ENCODE assay signal across 2 cellular contexts in the genomic region with DNA sequence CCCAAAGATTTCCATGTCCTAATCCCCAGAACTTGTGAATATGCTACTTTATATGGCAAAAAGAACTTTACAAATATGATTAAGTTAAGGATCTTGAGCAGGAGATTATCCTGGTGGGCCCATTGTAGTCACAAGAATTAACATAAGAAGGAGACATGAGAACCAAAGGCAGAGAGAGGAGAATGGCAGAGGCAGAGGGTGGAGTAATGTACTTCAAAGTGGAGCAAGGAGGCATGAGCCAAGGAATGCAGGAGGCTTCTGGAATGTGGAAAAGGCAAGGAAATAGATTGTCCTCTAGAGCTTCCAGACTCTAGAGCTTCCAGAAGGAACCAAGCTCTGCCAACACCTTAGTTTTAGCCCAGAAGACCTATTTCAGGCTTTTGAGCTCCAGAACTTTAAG.
TF ChIP-seq lines count a peak whose summit lies in the region.

No MANE protein-coding gene starts in this region.

TF ChIP-seq in GM23338, 12 proteins besides CTCF, POLR2A, EP300 and RAD21 (continued from another document):
- TF ChIP-seq, protein P1, sequence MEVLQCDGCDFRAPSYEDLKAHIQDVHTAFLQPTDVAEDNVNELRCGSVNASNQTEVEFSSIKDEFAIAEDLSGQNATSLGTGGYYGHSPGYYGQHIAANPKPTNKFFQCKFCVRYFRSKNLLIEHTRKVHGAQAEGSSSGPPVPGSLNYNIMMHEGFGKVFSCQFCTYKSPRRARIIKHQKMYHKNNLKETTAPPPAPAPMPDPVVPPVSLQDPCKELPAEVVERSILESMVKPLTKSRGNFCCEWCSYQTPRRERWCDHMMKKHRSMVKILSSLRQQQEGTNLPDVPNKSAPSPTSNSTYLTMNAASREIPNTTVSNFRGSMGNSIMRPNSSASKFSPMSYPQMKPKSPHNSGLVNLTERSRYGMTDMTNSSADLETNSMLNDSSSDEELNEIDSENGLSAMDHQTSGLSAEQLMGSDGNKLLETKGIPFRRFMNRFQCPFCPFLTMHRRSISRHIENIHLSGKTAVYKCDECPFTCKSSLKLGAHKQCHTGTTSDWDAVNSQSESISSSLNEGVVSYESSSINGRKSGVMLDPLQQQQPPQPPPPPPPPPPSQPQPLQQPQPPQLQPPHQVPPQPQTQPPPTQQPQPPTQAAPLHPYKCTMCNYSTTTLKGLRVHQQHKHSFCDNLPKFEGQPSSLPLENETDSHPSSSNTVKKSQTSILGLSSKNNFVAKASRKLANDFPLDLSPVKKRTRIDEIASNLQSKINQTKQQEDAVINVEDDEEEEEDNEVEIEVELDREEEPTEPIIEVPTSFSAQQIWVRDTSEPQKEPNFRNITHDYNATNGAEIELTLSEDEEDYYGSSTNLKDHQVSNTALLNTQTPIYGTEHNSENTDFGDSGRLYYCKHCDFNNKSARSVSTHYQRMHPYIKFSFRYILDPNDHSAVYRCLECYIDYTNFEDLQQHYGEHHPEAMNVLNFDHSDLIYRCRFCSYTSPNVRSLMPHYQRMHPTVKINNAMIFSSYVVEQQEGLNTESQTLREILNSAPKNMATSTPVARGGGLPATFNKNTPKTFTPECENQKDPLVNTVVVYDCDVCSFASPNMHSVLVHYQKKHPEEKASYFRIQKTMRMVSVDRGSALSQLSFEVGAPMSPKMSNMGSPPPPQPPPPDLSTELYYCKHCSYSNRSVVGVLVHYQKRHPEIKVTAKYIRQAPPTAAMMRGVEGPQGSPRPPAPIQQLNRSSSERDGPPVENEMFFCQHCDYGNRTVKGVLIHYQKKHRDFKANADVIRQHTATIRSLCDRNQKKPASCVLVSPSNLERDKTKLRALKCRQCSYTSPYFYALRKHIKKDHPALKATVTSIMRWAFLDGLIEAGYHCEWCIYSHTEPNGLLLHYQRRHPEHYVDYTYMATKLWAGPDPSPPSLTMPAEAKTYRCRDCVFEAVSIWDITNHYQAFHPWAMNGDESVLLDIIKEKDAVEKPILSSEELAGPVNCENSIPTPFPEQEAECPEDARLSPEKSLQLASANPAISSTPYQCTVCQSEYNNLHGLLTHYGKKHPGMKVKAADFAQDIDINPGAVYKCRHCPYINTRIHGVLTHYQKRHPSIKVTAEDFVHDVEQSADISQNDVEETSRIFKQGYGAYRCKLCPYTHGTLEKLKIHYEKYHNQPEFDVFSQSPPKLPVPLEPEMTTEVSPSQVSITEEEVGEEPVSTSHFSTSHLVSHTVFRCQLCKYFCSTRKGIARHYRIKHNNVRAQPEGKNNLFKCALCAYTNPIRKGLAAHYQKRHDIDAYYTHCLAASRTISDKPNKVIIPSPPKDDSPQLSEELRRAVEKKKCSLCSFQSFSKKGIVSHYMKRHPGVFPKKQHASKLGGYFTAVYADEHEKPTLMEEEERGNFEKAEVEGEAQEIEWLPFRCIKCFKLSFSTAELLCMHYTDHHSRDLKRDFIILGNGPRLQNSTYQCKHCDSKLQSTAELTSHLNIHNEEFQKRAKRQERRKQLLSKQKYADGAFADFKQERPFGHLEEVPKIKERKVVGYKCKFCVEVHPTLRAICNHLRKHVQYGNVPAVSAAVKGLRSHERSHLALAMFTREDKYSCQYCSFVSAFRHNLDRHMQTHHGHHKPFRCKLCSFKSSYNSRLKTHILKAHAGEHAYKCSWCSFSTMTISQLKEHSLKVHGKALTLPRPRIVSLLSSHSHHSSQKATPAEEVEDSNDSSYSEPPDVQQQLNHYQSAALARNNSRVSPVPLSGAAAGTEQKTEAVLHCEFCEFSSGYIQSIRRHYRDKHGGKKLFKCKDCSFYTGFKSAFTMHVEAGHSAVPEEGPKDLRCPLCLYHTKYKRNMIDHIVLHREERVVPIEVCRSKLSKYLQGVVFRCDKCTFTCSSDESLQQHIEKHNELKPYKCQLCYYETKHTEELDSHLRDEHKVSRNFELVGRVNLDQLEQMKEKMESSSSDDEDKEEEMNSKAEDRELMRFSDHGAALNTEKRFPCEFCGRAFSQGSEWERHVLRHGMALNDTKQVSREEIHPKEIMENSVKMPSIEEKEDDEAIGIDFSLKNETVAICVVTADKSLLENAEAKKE (CRISPR knock-in tag; IDR thresholded peaks at IDR 0.05): peak; percentile 53

TF ChIP-seq in H1, 55 proteins besides CTCF, POLR2A, EP300 and RAD21 (continued from another document):
- TF ChIP-seq NRF1 (IDR thresholded peaks at IDR 0.05; ENCODE audit: low read depth, low read length): no peak
TF ChIP-seq in H1: peak in this region for 1.
